Comparison of ENCODE assay signal across 8 cellular contexts in genomic region chr17:21043296-21044232, GRCh38. TPM values are rescaled to one million over a fixed set of nuclear protein-coding genes. Genes with fewer than 3 reads are reported as not detected.
DNase-seq lines count a peak whose midpoint lies in the region; ATAC-seq and TF ChIP-seq lines count a peak whose summit lies in the region.

No MANE protein-coding gene starts in this region.

- H3K4me1 Mint-ChIP-seq in activated CD4-positive, alpha-beta T cell treated with anti-CD3 and anti-CD28 coated beads, Interleukin-2, amount 10 ng/mL, durations not matched to agents 24 days and 14 days: peaks cover 25% of the 10 kb centered on the region

- peaks cover 13% of the 10 kb centered on the region for H3K36me3 Mint-ChIP-seq in activated CD4-positive, alpha-beta T cell treated with anti-CD3 and anti-CD28 coated beads, Interleukin-2, amount 10 ng/mL, durations not matched to agents 24 days and 14 days (ENCODE audit: low read depth)

- H3K4me3 ChIP-seq in dorsolateral prefrontal cortex (peak overlapping the region; percentile 43 to 99 (median 80)), mesenchymal stem cell (ENCODE audit: insufficient read depth in 1 of 2, low read depth in 1 of 2, low read length in 2 of 2) (peak overlapping the region; percentile 72 to 81)

- peak overlapping the region; percentile 91 for H3K27ac Mint-ChIP-seq in activated CD4-positive, alpha-beta T cell treated with anti-CD3 and anti-CD28 coated beads, Interleukin-2, amount 10 ng/mL, durations not matched to agents 24 days and 14 days

- peak overlapping the region; percentile 94 for H3K4me2 ChIP-seq in mesenchymal stem cell (ENCODE audit: low read length, poor library complexity, severe bottlenecking)

- H2BK120ac ChIP-seq in mesenchymal stem cell (ENCODE audit: low read depth, low read length): peak overlapping the region; percentile 94

- peaks cover 1% of the 10 kb centered on the region for H3K79me1 ChIP-seq in mesenchymal stem cell (replicated peaks; ENCODE audit: low read length, poor library complexity, severe bottlenecking)

- H3K23ac ChIP-seq in mesenchymal stem cell (ENCODE audit: low read length in 2 of 2): peak overlapping the region in 1 of 2 experiments; percentile 100

- peak; percentile 69 to 99 (median 92) for TF ChIP-seq CTCF in dorsolateral prefrontal cortex (IDR thresholded peaks at IDR 0.05 in 54 of 56, conservative IDR thresholded peaks at IDR 0.05 in 2 of 56; ENCODE audit: low read depth in 1 of 56, partially characterized antibody in 56 of 56)

- H3K27me3 ChIP-seq in dorsolateral prefrontal cortex (no peaks in the 10 kb centered on the region), mesenchymal stem cell (ENCODE audit: control insufficient read depth in 1 of 2, insufficient read depth in 1 of 2, low read length in 2 of 2) (no peaks in the 10 kb centered on the region)

- H3K9me3 ChIP-seq in mesenchymal stem cell (ENCODE audit: control insufficient read depth, low read length): no peaks in the 10 kb centered on the region

- peak overlapping the region in 1 of 2 experiments; percentile 76 for H3K14ac ChIP-seq in mesenchymal stem cell (ENCODE audit: low read length in 2 of 2)

- peak overlapping the region; percentile 97 for H3K9ac ChIP-seq in mesenchymal stem cell (ENCODE audit: low read length)

- H3K27ac ChIP-seq in dorsolateral prefrontal cortex (peak overlapping the region; percentile 96 to 100 (median 100)), mesenchymal stem cell (ENCODE audit: low read length, poor library complexity, severe bottlenecking) (peak overlapping the region; percentile 98)

- H2BK5ac ChIP-seq in mesenchymal stem cell (ENCODE audit: low read depth, low read length, poor library complexity, severe bottlenecking): peak overlapping the region; percentile 92

- ATAC-seq in GM19025 (IDR thresholded peaks at IDR 0.05; ENCODE audit: low read depth, unreplicated experiment) (peak; percentile 85), HG03280 (IDR thresholded peaks at IDR 0.05; ENCODE audit: unreplicated experiment) (peak; percentile 84)

- H3K4me1 ChIP-seq in mesenchymal stem cell (ENCODE audit: control insufficient read depth, insufficient read depth, low read depth, low read length): peaks cover 9% of the 10 kb centered on the region

- peak overlapping the region; percentile 99 for H2BK15ac ChIP-seq in mesenchymal stem cell (ENCODE audit: low read depth, poor library complexity, severe bottlenecking)

- peak overlapping the region; percentile 90 to 92 for H3K4ac ChIP-seq in mesenchymal stem cell (ENCODE audit: low read depth in 1 of 2, low read length in 2 of 2)

- peak overlapping the region; percentile 86 for H4K8ac ChIP-seq in mesenchymal stem cell (ENCODE audit: low read length)

- 1% methylated on average over 39 of the region's 50 CpGs for WGBS in mesenchymal stem cell

- peak; percentile 99 for DNase-seq in Ammon's horn (ENCODE audit: low spot score)
- DNase-seq in NCI-H460 (ENCODE audit: extremely low read depth, low read depth): peak; percentile 98
- DNase-seq in activated CD4-positive, alpha-beta T cell treated with anti-CD3 and anti-CD28 coated beads, Interleukin-2, amount 10 ng/mL, durations not matched to agents 24 days and 14 days: peak; percentile 99
- DNase-seq in dorsolateral prefrontal cortex: peak; percentile 96 to 99 (median 99)
- DNase-seq in mesenchymal stem cell: peak; percentile 99
- peak; percentile 94 for DNase-seq in stimulated activated CD8-positive, alpha-beta memory T cell treated with anti-CD3 and anti-CD28 coated beads, Interleukin-12 subunit alpha, Interleukin-12 subunit beta, amount 100 ng/mL, for 24 hours (ENCODE audit: extremely low read depth)

- H4K91ac ChIP-seq in mesenchymal stem cell (ENCODE audit: low read length): peak overlapping the region; percentile 80

- peaks cover 3 to 4% of the 10 kb centered on the region in 2 experiments for H3K36me3 ChIP-seq in mesenchymal stem cell (ENCODE audit: control insufficient read depth in 1 of 2, insufficient read depth in 2 of 2, low read depth in 1 of 2, low read length in 2 of 2)

- intact Hi-C loops in activated CD4-positive, alpha-beta T cell treated with anti-CD3 and anti-CD28 coated beads, Interleukin-2, amount 10 ng/mL, durations not matched to agents 24 days and 14 days (cut with micrococcal nuclease): loop anchor here (1.0 to 2.0 kb wide), 7 partner anchors 9 to 245 kb away; partner anchors contain the start of genes DHRS7B, MAP2K3 and TMEM11
- intact Hi-C loops in dorsolateral prefrontal cortex (cut with DNase I): loop anchor here (2.0 to 10.0 kb wide), 10 partner anchors 31 to 471 kb away; partner anchors contain the start of genes DHRS7B (in 2 of the 2) and TMEM11 (in 1 of the 2)

- peak overlapping the region; percentile 86 to 99 for H3K18ac ChIP-seq in mesenchymal stem cell (ENCODE audit: low read depth in 1 of 2, low read length in 2 of 2)

- H3K9me3 Mint-ChIP-seq in activated CD4-positive, alpha-beta T cell treated with anti-CD3 and anti-CD28 coated beads, Interleukin-2, amount 10 ng/mL, durations not matched to agents 24 days and 14 days: no peaks in the 10 kb centered on the region

- H3K27me3 Mint-ChIP-seq in activated CD4-positive, alpha-beta T cell treated with anti-CD3 and anti-CD28 coated beads, Interleukin-2, amount 10 ng/mL, durations not matched to agents 24 days and 14 days: peaks cover 4% of the 10 kb centered on the region

- H3K4me3 Mint-ChIP-seq in activated CD4-positive, alpha-beta T cell treated with anti-CD3 and anti-CD28 coated beads, Interleukin-2, amount 10 ng/mL, durations not matched to agents 24 days and 14 days: peak overlapping the region; percentile 82

- peak overlapping the region; percentile 42 for H2AK5ac ChIP-seq in mesenchymal stem cell (ENCODE audit: low read length, severe bottlenecking)

- H2AFZ ChIP-seq in mesenchymal stem cell (ENCODE audit: low read depth, low read length): peak overlapping the region; percentile 96

- H2BK12ac ChIP-seq in mesenchymal stem cell (ENCODE audit: low read length in 2 of 2): peak overlapping the region; percentile 82 to 94

RNA-seq across cellular contexts. Expression of gene USP22, which starts 0.8 kb away (rescaled TPM):
- total RNA-seq in NCI-H460 (2014; rRNA removed; shearing (Covaris generic)): 125 and 148 TPM in 2 replicates
- polyA plus RNA-seq in NCI-H460 (2014; cell fraction: nucleus; rRNA removed): 111 and 124 TPM in 2 replicates
- total RNA-seq in activated CD4-positive, alpha-beta T cell treated with anti-CD3 and anti-CD28 coated beads, Interleukin-2, amount 10 ng/mL, durations not matched to agents 24 days and 14 days: 144 and 152 TPM in 2 replicates
- 100 to 1,000 TPM; 223 to 385 (median 299) TPM for total RNA-seq in dorsolateral prefrontal cortex
- 105 TPM for polyA plus RNA-seq in mesenchymal stem cell (2013, experiment 1 of 2)
- 108 TPM for polyA plus RNA-seq in mesenchymal stem cell (2013, experiment 2 of 2)

Comparison
In these comparisons a context has a peak if more than half of its experiments do, and no peak if none do; other contexts are left out.
1. Peak in every context shown above with its lines: DNase-seq, ATAC-seq, H3K4me3 ChIP-seq and H3K27ac ChIP-seq.